Comparison of ENCODE assay signal across 19 cellular contexts in genomic region chr4:72546456-72546855, GRCh38.
"Had no signal": no experiment of that assay in that cellular context is flagged by ENCODE, and none has a peak within 500 bp of the region (broad histone marks: within the 10 kb centered on the region; RNA-seq: fewer than 3 reads in every experiment).

No MANE protein-coding gene starts in this region.

- H3K9me3 ChIP-seq: esophagus muscularis mucosa, gastrocnemius medialis, heart right ventricle, sigmoid colon, suprapubic skin, thyroid gland had no signal

- H3K27ac ChIP-seq: epithelial cell of prostate, esophagus muscularis mucosa, gastrocnemius medialis, heart right ventricle, sigmoid colon, skin epidermis, suprapubic skin, thyroid gland had no signal

- DNase-seq: effector memory CD8-positive, alpha-beta T cell; gastrocnemius medialis; heart right ventricle; hypothalamus; kidney glomerular epithelial cell; naive B cell; posterior cingulate gyrus; sigmoid colon; stimulated activated CD4-positive, alpha-beta T cell treated with anti-CD3 and anti-CD28 coated beads, Interleukin-12 subunit alpha, Interleukin-12 subunit beta, amount 100 ng/mL, for 4 hours; stimulated activated naive CD4-positive, alpha-beta T cell; thyroid gland had no signal

- H3K4me3 Mint-ChIP-seq: effector memory CD8-positive, alpha-beta T cell; naive B cell; nephron; type B pancreatic cell had no signal

- H3K4me1 Mint-ChIP-seq: naive B cell, nephron had no signal

- H3K9me3 Mint-ChIP-seq: effector memory CD8-positive, alpha-beta T cell; type B pancreatic cell had no signal

- H3K27me3 ChIP-seq: esophagus muscularis mucosa, gastrocnemius medialis, heart right ventricle, sigmoid colon, suprapubic skin, thyroid gland had no signal

- H3K27ac Mint-ChIP-seq: effector memory CD8-positive, alpha-beta T cell; naive B cell; nephron; type B pancreatic cell had no signal

- FAIRE-seq: islet of Langerhans, urothelium cell line had no signal

- H3K36me3 Mint-ChIP-seq: naive B cell, type B pancreatic cell had no signal

- H3K4me1 ChIP-seq: esophagus muscularis mucosa, gastrocnemius medialis, heart right ventricle, sigmoid colon, suprapubic skin, thyroid gland had no signal

- H3K36me3 ChIP-seq: esophagus muscularis mucosa, gastrocnemius medialis, heart right ventricle, sigmoid colon, suprapubic skin, thyroid gland had no signal

- H3K27me3 Mint-ChIP-seq: effector memory CD8-positive, alpha-beta T cell; type B pancreatic cell had no signal

- H3K4me3 ChIP-seq: esophagus muscularis mucosa, gastrocnemius medialis, heart right ventricle, sigmoid colon, skin epidermis, suprapubic skin, thyroid gland had no signal
